13 cellular contexts compared by ENCODE assay signal in genomic region chr2:1518501-1518821, GRCh38.
DNase-seq lines count a peak whose midpoint lies in the region; ATAC-seq and TF ChIP-seq lines count a peak whose summit lies in the region.
"Had no signal": no experiment of that assay in that cellular context is flagged by ENCODE, and none has a peak within 500 bp of the region (broad histone marks: within the 10 kb centered on the region; RNA-seq: fewer than 3 reads in every experiment).

No MANE protein-coding gene starts in this region.

- peaks cover 15% of the 10 kb centered on the region for H3K4me1 Mint-ChIP-seq in activated CD8-positive, alpha-beta memory T cell treated with anti-CD3 and anti-CD28 coated beads, Interleukin-2, amount 10 ng/mL, durations not matched to agents 7 days and 5 days
- H3K4me1 Mint-ChIP-seq in CD4-positive, alpha-beta T cell (ENCODE audit: low read depth): peaks cover 23% of the 10 kb centered on the region
- peaks cover 25 to 45% (median 26%) of the 10 kb centered on the region in 3 donors for H3K4me1 Mint-ChIP-seq in T-cell
- H3K4me1 Mint-ChIP-seq in effector memory CD8-positive, alpha-beta T cell (ENCODE audit: low read depth in 2 of 2): peaks cover 0 to 7% of the 10 kb centered on the region in 2 donors

- peak overlapping the region; percentile 44 for H3K27ac Mint-ChIP-seq in activated CD8-positive, alpha-beta memory T cell treated with anti-CD3 and anti-CD28 coated beads, Interleukin-2, amount 10 ng/mL, durations not matched to agents 7 days and 5 days
- H3K27ac Mint-ChIP-seq in CD4-positive, alpha-beta T cell: peak overlapping the region; percentile 81
- peak overlapping the region; percentile 83 to 84 for H3K27ac Mint-ChIP-seq in T-cell
- peak overlapping the region in 1 of 2 donors; percentile 68 for H3K27ac Mint-ChIP-seq in effector memory CD8-positive, alpha-beta T cell

- no peak for TF ChIP-seq CTCF in CD4-positive, alpha-beta T cell (IDR thresholded peaks at IDR 0.05)

- intact Hi-C loops in CD4-positive, alpha-beta T cell (cut with DNase I, micrococcal nuclease): no loop called here

- H3K36me3 Mint-ChIP-seq in activated CD8-positive, alpha-beta memory T cell treated with anti-CD3 and anti-CD28 coated beads, Interleukin-2, amount 10 ng/mL, durations not matched to agents 7 days and 5 days: no peaks in the 10 kb centered on the region
- H3K36me3 Mint-ChIP-seq in CD4-positive, alpha-beta T cell (ENCODE audit: low read depth): no peaks in the 10 kb centered on the region
- H3K36me3 Mint-ChIP-seq in T-cell: no peaks in the 10 kb centered on the region
- H3K36me3 Mint-ChIP-seq in effector memory CD8-positive, alpha-beta T cell (ENCODE audit: insufficient read depth): no peaks in the 10 kb centered on the region

- no peak overlapping the region for H3K4me3 Mint-ChIP-seq in activated CD8-positive, alpha-beta memory T cell treated with anti-CD3 and anti-CD28 coated beads, Interleukin-2, amount 10 ng/mL, durations not matched to agents 7 days and 5 days
- H3K4me3 Mint-ChIP-seq in CD4-positive, alpha-beta T cell: peak overlapping the region; percentile 36
- H3K4me3 Mint-ChIP-seq in T-cell: peak overlapping the region in 1 of 3 donors; percentile 68
- peak overlapping the region in 1 of 2 donors; percentile 31 for H3K4me3 Mint-ChIP-seq in effector memory CD8-positive, alpha-beta T cell

- no peak overlapping the region for H3K27ac ChIP-seq in CD4-positive, alpha-beta T cell (ENCODE audit: low read depth, low read length)

- H3K27me3 Mint-ChIP-seq in activated CD8-positive, alpha-beta memory T cell treated with anti-CD3 and anti-CD28 coated beads, Interleukin-2, amount 10 ng/mL, durations not matched to agents 7 days and 5 days: no peaks in the 10 kb centered on the region
- H3K27me3 Mint-ChIP-seq in CD4-positive, alpha-beta T cell: no peaks in the 10 kb centered on the region
- no peaks in the 10 kb centered on the region for H3K27me3 Mint-ChIP-seq in T-cell
- no peaks in the 10 kb centered on the region for H3K27me3 Mint-ChIP-seq in effector memory CD8-positive, alpha-beta T cell

- CTCF ChIA-PET in activated CD8-positive, alpha-beta memory T cell treated with anti-CD3 and anti-CD28 coated beads, Interleukin-2, amount 10 ng/mL, durations not matched to agents 7 days and 5 days (lab: Charles Lee): no interaction called here
- CTCF ChIA-PET in CD4-positive, alpha-beta T cell (lab: Charles Lee): no interaction called here
- CTCF ChIA-PET in T-cell (lab: Charles Lee): interaction anchor here in 1 of 2 donors (0.5 to 1.5 kb wide), 2 partner anchors 32 to 533 kb away, joined by 3 to 7 read pairs; no protein-coding TSS in a partner anchor

- no peaks in the 10 kb centered on the region for H3K27me3 ChIP-seq in CD4-positive, alpha-beta T cell (ENCODE audit: control insufficient read depth, insufficient read depth, low read length)

- POLR2A ChIA-PET in CD4-positive, alpha-beta T cell (lab: Charles Lee): no interaction called here
- POLR2A ChIA-PET in T-cell (lab: Charles Lee): no interaction called here

- ATAC-seq in activated CD8-positive, alpha-beta memory T cell treated with anti-CD3 and anti-CD28 coated beads, Interleukin-2, amount 10 ng/mL, durations not matched to agents 7 days and 5 days: no peak
- peak; percentile 94 for ATAC-seq in CD4-positive, alpha-beta T cell (ENCODE audit: poor library complexity)
- peak; percentile 73 to 98 (median 76) for ATAC-seq in T-cell (replicated peaks in 1 of 4)
- peak; percentile 72 for ATAC-seq in effector memory CD8-positive, alpha-beta T cell (replicated peaks)
- ATAC-seq: GM12878 had no signal

- no peaks in the 10 kb centered on the region for H3K9me3 Mint-ChIP-seq in activated CD8-positive, alpha-beta memory T cell treated with anti-CD3 and anti-CD28 coated beads, Interleukin-2, amount 10 ng/mL, durations not matched to agents 7 days and 5 days (ENCODE audit: low read depth)
- no peaks in the 10 kb centered on the region for H3K9me3 Mint-ChIP-seq in CD4-positive, alpha-beta T cell
- no peaks in the 10 kb centered on the region for H3K9me3 Mint-ChIP-seq in T-cell
- H3K9me3 Mint-ChIP-seq in effector memory CD8-positive, alpha-beta T cell: no peaks in the 10 kb centered on the region

- no peak for DNase-seq in activated CD8-positive, alpha-beta memory T cell treated with anti-CD3 and anti-CD28 coated beads, Interleukin-2, amount 10 ng/mL, durations not matched to agents 7 days and 5 days
- DNase-seq in activated CD8-positive, alpha-beta memory T cell treated with anti-CD3 and anti-CD28 coated beads, Interleukin-2, amount 50 U/mL, for 48 hours: no peak
- peak in 3 of 10 experiments; percentile 3 to 30 (median 17) for DNase-seq in CD4-positive, alpha-beta T cell
- DNase-seq in T-cell (peak in 25 of 34 experiments; percentile 5 to 70 (median 31)), AG08395 (ENCODE audit: low spot score) (no peak), NOMO-1 treated with dmso at 0.1 percent for 144 hours (lab: John Stamatoyannopoulos, UW; ENCODE audit: unreplicated experiment) (no peak)
- no peak for DNase-seq in effector memory CD8-positive, alpha-beta T cell
- no peak for DNase-seq in activated CD8-positive, alpha-beta memory T cell treated with anti-CD3 and anti-CD28 coated beads, Interleukin-2, amount 50 U/mL, for 4 hours
- DNase-seq: activated gamma-delta T cell, Karpas-422, mesenchymal stem cell, NCI-H1436 had no signal

- H3K9me3 ChIP-seq in CD4-positive, alpha-beta T cell (ENCODE audit: control insufficient read depth, low read length): no peaks in the 10 kb centered on the region

Comparison
In these comparisons a context has a peak if more than half of its experiments do, and no peak if none do; other contexts are left out.
1. DNase-seq: peak in T-cell (25 of 34); none in activated CD8-positive, alpha-beta memory T cell treated with anti-CD3 and anti-CD28 coated beads, Interleukin-2, amount 10 ng/mL, durations not matched to agents 7 days and 5 days (single experiment), activated CD8-positive, alpha-beta memory T cell treated with anti-CD3 and anti-CD28 coated beads, Interleukin-2, amount 50 U/mL, for 48 hours (single experiment), effector memory CD8-positive, alpha-beta T cell (0 of 3), AG08395 (single experiment), NOMO-1 treated with dmso at 0.1 percent for 144 hours (single experiment) and activated CD8-positive, alpha-beta memory T cell treated with anti-CD3 and anti-CD28 coated beads, Interleukin-2, amount 50 U/mL, for 4 hours (single experiment).